24 cellular contexts compared by ENCODE assay signal in the genomic region with DNA sequence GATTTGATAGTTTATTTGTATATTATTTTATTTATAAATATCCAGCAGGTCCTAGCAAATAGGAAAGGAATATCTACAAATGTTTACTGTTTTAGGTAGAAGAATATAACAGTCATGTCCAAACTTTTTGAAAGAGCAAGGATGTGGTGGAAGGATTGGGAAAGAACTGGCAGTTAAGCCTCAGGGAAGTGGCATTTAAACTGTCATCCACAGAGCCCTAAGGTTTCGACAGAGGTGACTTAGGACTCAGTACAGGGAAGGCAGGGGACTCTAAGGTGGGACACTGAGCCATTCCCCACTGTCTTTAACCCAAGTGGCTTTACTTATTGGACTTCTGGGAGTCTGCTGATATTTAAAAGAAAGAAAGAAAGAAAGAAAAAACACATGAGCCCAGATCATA. TPM values are rescaled to one million over a fixed set of nuclear protein-coding genes. Genes with fewer than 3 reads are reported as not detected.
DNase-seq lines count a peak whose midpoint lies in the region; ATAC-seq and TF ChIP-seq lines count a peak whose summit lies in the region.
"Had no signal": no experiment of that assay in that cellular context is flagged by ENCODE, and none has a peak within 500 bp of the region (broad histone marks: within the 10 kb centered on the region; RNA-seq: fewer than 3 reads in every experiment).

No MANE protein-coding gene starts in this region.

- H3K36me3 ChIP-seq in left lung (peaks cover 0 to 66% of the 10 kb centered on the region in 2 donors), body of pancreas (replicated peaks in 1 of 2; ENCODE audit: insufficient read depth in 1 of 2, low read depth in 2 of 2) (peaks cover 0 to 3% of the 10 kb centered on the region in 2 donors)

- no peak overlapping the region for H3K4me3 ChIP-seq in HL-60 (replicated peaks; ENCODE audit: insufficient read depth, low read length)
- no peak overlapping the region for H3K4me3 ChIP-seq in left lung
- H3K4me3 ChIP-seq in body of pancreas = no peak overlapping the region
- H3K4me3 ChIP-seq: ascending aorta, lung, prostate gland, suprapubic skin had no signal

- H3K9me3 ChIP-seq in left lung = no peaks in the 10 kb centered on the region
- H3K9me3 ChIP-seq in body of pancreas = no peaks in the 10 kb centered on the region
- H3K9me3 ChIP-seq: ascending aorta, prostate gland, suprapubic skin had no signal

- no peak for TF ChIP-seq POLR2A in body of pancreas (IDR thresholded peaks at IDR 0.05)

- H3K27me3 ChIP-seq in HL-60 (ENCODE audit: insufficient read depth, poor library complexity, severe bottlenecking) = no peaks in the 10 kb centered on the region
- H3K27me3 ChIP-seq in left lung = no peaks in the 10 kb centered on the region
- no peaks in the 10 kb centered on the region for H3K27me3 ChIP-seq in body of pancreas
- H3K27me3 ChIP-seq: ascending aorta, suprapubic skin had no signal

- peak; percentile 74 to 79 for DNase-seq in HL-60 (ENCODE audit: low read depth in 1 of 2, low spot score in 1 of 2)
- peak; percentile 64 for DNase-seq in SIG-M5 treated with dmso at 0.1 percent for 504 hours (lab: John Stamatoyannopoulos, UW; ENCODE audit: unreplicated experiment)
- no peak for DNase-seq in left lung
- no peak for DNase-seq in body of pancreas
- DNase-seq in AG08396 (ENCODE audit: low spot score) = no peak
- no peak for DNase-seq in COLO668 (lab: John Stamatoyannopoulos, UW; ENCODE audit: unreplicated experiment)
- DNase-seq in activated gamma-delta T cell treated with Interleukin-2 at 50 U/mL for 16 hours = no peak
- DNase-seq: activated CD4-positive, alpha-beta T cell treated with anti-CD3 and anti-CD28 coated beads for 4 hours; activated naive CD4-positive, alpha-beta T cell treated with anti-CD3 and anti-CD28 coated beads for 36 hours; activated T-cell treated with anti-CD3 and anti-CD28 coated beads, Interleukin-2, amount 50 U/mL, for 4 hours; central memory CD4-positive, alpha-beta T cell; COR-L47; DMS79 treated with DMSO at 0.1 percent for 48 hours; hypothalamus; KBM-7; NCI-H187; NCI-H526 treated with DMSO at 0.1 percent for 48 hours; SHP77; stimulated activated CD4-positive, alpha-beta T cell treated with anti-CD3 and anti-CD28 coated beads, Interleukin-1b, Interleukin-23, amount 100 ng/mL, for 48 hours; T-helper 1 cell had no signal

- ATAC-seq in left lung = peak; percentile 59
- ATAC-seq in body of pancreas = no peak
- ATAC-seq: activated T-cell treated with anti-CD3 and anti-CD28 coated beads, Interleukin-2, amount 50 U/mL, for 4 hours had no signal

- H3K27ac ChIP-seq in HL-60 (replicated peaks) (peak overlapping the region; percentile 91), left lung (peak overlapping the region; percentile 30 to 40), body of pancreas (no peak overlapping the region)
- H3K27ac ChIP-seq: ascending aorta, prostate gland, suprapubic skin had no signal

- intact Hi-C loops in left lung (cut with DNase I) = no loop called here
- intact Hi-C loops in body of pancreas (cut with DNase I) = no loop called here

- H3K4me1 ChIP-seq in left lung (peaks cover 0 to 19% of the 10 kb centered on the region in 2 donors), body of pancreas (peaks cover 20% of the 10 kb centered on the region)
- H3K4me1 ChIP-seq: ascending aorta, suprapubic skin had no signal

- TF ChIP-seq CTCF in HL-60 (IDR thresholded peaks at IDR 0.05; ENCODE audit: insufficient read depth, low read length) = no peak
- TF ChIP-seq CTCF in left lung (IDR thresholded peaks at IDR 0.05) = no peak
- TF ChIP-seq CTCF in body of pancreas (IDR thresholded peaks at IDR 0.05) = no peak

- 82 to 88% methylated on average over 1 of the region's 1 CpG for WGBS in body of pancreas, 2 donors

RNA-seq across cellular contexts. Expression of a gene that starts 11.8 kb away (rescaled TPM):
- total RNA-seq in left lung (100 to 1,000 TPM; 110 to 118 TPM), body of pancreas (10 to 100 TPM; 31.4 to 36.6 TPM)

RNA-seq across cellular contexts. Expression of a gene that starts 12.0 kb away (rescaled TPM):
- total RNA-seq in left lung (10 to 100 TPM; 70.9 to 85.3 TPM), body of pancreas (10 to 100 TPM; 11.9 to 21.1 TPM)

Comparison
In these comparisons a context has a peak if more than half of its experiments do, and no peak if none do; other contexts are left out.
1. DNase-seq: peak in HL-60 (2 of 2) and SIG-M5 treated with dmso at 0.1 percent for 504 hours (single experiment); none in left lung (0 of 2), body of pancreas (0 of 4), AG08396 (single experiment), COLO668 (single experiment) and activated gamma-delta T cell treated with Interleukin-2 at 50 U/mL for 16 hours (single experiment).
2. H3K27ac ChIP-seq: peak in HL-60 (single experiment) and left lung (2 of 2); none in body of pancreas (0 of 4).